Comparison of ENCODE assay signal across 20 cellular contexts in the genomic region with DNA sequence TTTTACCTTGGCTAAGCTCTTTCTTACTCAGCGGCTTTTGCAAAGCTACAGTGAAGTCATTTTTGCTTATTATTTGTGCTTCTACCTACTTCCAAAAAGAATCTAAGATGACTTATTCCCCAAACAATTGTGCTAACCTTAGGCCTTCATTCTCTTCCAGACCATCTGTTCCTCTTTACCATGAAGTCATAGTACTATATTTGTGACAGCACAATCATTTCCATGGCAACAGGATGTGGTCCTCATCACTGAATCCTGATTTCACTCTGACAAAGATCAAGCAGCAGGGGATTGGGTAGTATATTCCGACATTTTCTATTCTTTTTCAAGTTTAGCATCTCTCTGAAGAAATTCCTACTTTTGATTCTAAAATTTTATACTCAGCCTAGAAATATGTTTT. TPM values are rescaled to one million over a fixed set of nuclear protein-coding genes. Genes with fewer than 3 reads are reported as not detected.
DNase-seq lines count a peak whose midpoint lies in the region; ATAC-seq and TF ChIP-seq lines count a peak whose summit lies in the region.
"Had no signal": no experiment of that assay in that cellular context is flagged by ENCODE, and none has a peak within 500 bp of the region (broad histone marks: within the 10 kb centered on the region; RNA-seq: fewer than 3 reads in every experiment).

No MANE protein-coding gene starts in this region.

- H4K20me1 ChIP-seq in GM23248 (ENCODE audit: insufficient read depth), result no peaks in the 10 kb centered on the region

- no peak overlapping the region for H3K27ac Mint-ChIP-seq in activated T-helper 17 cell treated with anti-CD3 and anti-CD28 coated beads, Interleukin-2, amount 50 U/mL, for 72 hours
- H3K27ac Mint-ChIP-seq: activated T-helper 1 cell treated with anti-CD3 and anti-CD28 coated beads, Interleukin-12 subunit alpha, Interleukin-12 subunit beta, Interleukin-2, Interleukin-4 antibody, amounts not matched to agents 30 ng/mL and 10 ng/mL and 1 ng/mL, durations not matched to agents 14 hours and 24 hours and 36 hours; HFFc6; natural killer cell had no signal

- TF ChIP-seq EP300 in esophagus muscularis mucosa (IDR thresholded peaks at IDR 0.05), result no peak

- no peaks in the 10 kb centered on the region for H3K9me3 Mint-ChIP-seq in activated T-helper 17 cell treated with anti-CD3 and anti-CD28 coated beads, Interleukin-2, amount 50 U/mL, for 72 hours
- H3K9me3 Mint-ChIP-seq: activated T-helper 1 cell treated with anti-CD3 and anti-CD28 coated beads, Interleukin-12 subunit alpha, Interleukin-12 subunit beta, Interleukin-2, Interleukin-4 antibody, amounts not matched to agents 30 ng/mL and 10 ng/mL and 1 ng/mL, durations not matched to agents 14 hours and 24 hours and 36 hours; HFFc6; natural killer cell had no signal

- no peak for TF ChIP-seq POLR2A in esophagus muscularis mucosa (IDR thresholded peaks at IDR 0.05; ENCODE audit: low read depth)

- H3K4me1 ChIP-seq in GM23248 (ENCODE audit: insufficient read depth) (0 out of 2 replicates have a peak, but pooled peaks cover 3% of the 10 kb centered on the region), trophoblast cell (ENCODE audit: control insufficient read depth in 1 of 2, insufficient read depth in 2 of 2, low read length in 2 of 2) (peaks cover 0 to 3% of the 10 kb centered on the region in 2 experiments), esophagus muscularis mucosa (no peaks in the 10 kb centered on the region)
- H3K4me1 ChIP-seq: SJSA1 had no signal

- H3K4me2 ChIP-seq in GM23248 (ENCODE audit: unreplicated experiment) (no peak overlapping the region), trophoblast cell (ENCODE audit: low read length) (no peak overlapping the region)

- no peak overlapping the region for H4K12ac ChIP-seq in trophoblast cell (ENCODE audit: low read depth, low read length)

- H2AFZ ChIP-seq in GM23248 (no peak overlapping the region), trophoblast cell (ENCODE audit: insufficient read depth, low read length, poor library complexity) (no peak overlapping the region)

- H3K18ac ChIP-seq in trophoblast cell (ENCODE audit: low read length), result no peak overlapping the region

- TF ChIP-seq CTCF in esophagus muscularis mucosa (IDR thresholded peaks at IDR 0.05), result no peak

- H3K4ac ChIP-seq in trophoblast cell (ENCODE audit: low read depth, low read length), result no peak overlapping the region

- peaks cover 3% of the 10 kb centered on the region for H3K27me3 Mint-ChIP-seq in activated T-helper 17 cell treated with anti-CD3 and anti-CD28 coated beads, Interleukin-2, amount 50 U/mL, for 72 hours

- H4K91ac ChIP-seq in trophoblast cell (ENCODE audit: low read depth, low read length), result no peak overlapping the region

- WGBS in GM23248 (ENCODE audit: low coverage in 1 of 2, low lambda C conversion rate in 2 of 2, missing lambda C conversion rate in 2 of 2), 2 experiments, result 62 to 73% methylated on average over 2 of the region's 2 CpGs
- no CpG with 5 or more reads among the region's 2 CpGs for WGBS in trophoblast cell (ENCODE audit: extremely low coverage, insufficient coverage, insufficient read length)
- WGBS in esophagus muscularis mucosa, result 62% methylated on average over 2 of the region's 2 CpGs

- no peak overlapping the region for H3K23ac ChIP-seq in trophoblast cell (ENCODE audit: low read length)

- no peaks in the 10 kb centered on the region for H3K36me3 Mint-ChIP-seq in activated T-helper 17 cell treated with anti-CD3 and anti-CD28 coated beads, Interleukin-2, amount 50 U/mL, for 72 hours (ENCODE audit: low read depth)
- H3K36me3 Mint-ChIP-seq: natural killer cell had no signal

- ATAC-seq in GM18858 (IDR thresholded peaks at IDR 0.05; ENCODE audit: unreplicated experiment), result no peak
- no peak for ATAC-seq in activated T-helper 17 cell treated with anti-CD3 and anti-CD28 coated beads, Interleukin-2, amount 50 U/mL, for 72 hours (replicated peaks)
- ATAC-seq: natural killer cell had no signal

- H3K4me3 Mint-ChIP-seq in activated T-helper 17 cell treated with anti-CD3 and anti-CD28 coated beads, Interleukin-2, amount 50 U/mL, for 72 hours, result no peak overlapping the region
- H3K4me3 Mint-ChIP-seq: activated T-helper 1 cell treated with anti-CD3 and anti-CD28 coated beads, Interleukin-12 subunit alpha, Interleukin-12 subunit beta, Interleukin-2, Interleukin-4 antibody, amounts not matched to agents 30 ng/mL and 10 ng/mL and 1 ng/mL, durations not matched to agents 14 hours and 24 hours and 36 hours; HFFc6; natural killer cell had no signal

- no peaks in the 10 kb centered on the region for H3F3A ChIP-seq in GM23248 (ENCODE audit: insufficient read depth)

- H2BK120ac ChIP-seq in trophoblast cell (ENCODE audit: insufficient read depth, low read length, poor library complexity), result no peak overlapping the region

- no peak overlapping the region for H4K8ac ChIP-seq in trophoblast cell (ENCODE audit: low read depth, low read length)

- H3K9ac ChIP-seq in GM23248 (no peak overlapping the region), trophoblast cell (ENCODE audit: low read length) (no peak overlapping the region)

- peaks cover 29% of the 10 kb centered on the region; the same call in 1 of the 2 replicates for H3K27me3 ChIP-seq in GM23248 (replicated peaks; ENCODE audit: insufficient read depth)
- H3K27me3 ChIP-seq in trophoblast cell (ENCODE audit: insufficient read depth, low read length), result no peaks in the 10 kb centered on the region
- H3K27me3 ChIP-seq in esophagus muscularis mucosa, result no peaks in the 10 kb centered on the region

- H3K14ac ChIP-seq in trophoblast cell (ENCODE audit: low read length), result no peak overlapping the region

- in situ Hi-C loops in GM23248 (cut with MboI), result no loop called here

- H3K9me3 ChIP-seq in GM23248 (ENCODE audit: low read depth) (no peaks in the 10 kb centered on the region), trophoblast cell (ENCODE audit: insufficient read depth, low read depth, low read length) (no peaks in the 10 kb centered on the region), esophagus muscularis mucosa (no peaks in the 10 kb centered on the region)
- H3K9me3 ChIP-seq: SJSA1 had no signal

- peaks cover 5% of the 10 kb centered on the region for H3K79me1 ChIP-seq in trophoblast cell (ENCODE audit: low read length)

- H3K27ac ChIP-seq in GM23248 (no peak overlapping the region), trophoblast cell (ENCODE audit: low read depth, low read length) (no peak overlapping the region), esophagus muscularis mucosa (replicated peaks in 1 of 4) (no peak overlapping the region)
- H3K27ac ChIP-seq: SJSA1, skin epidermis had no signal

- H3K4me3 ChIP-seq in GM23248 (no peak overlapping the region), trophoblast cell (ENCODE audit: low read depth, low read length) (no peak overlapping the region), esophagus muscularis mucosa (no peak overlapping the region)
- H3K4me3 ChIP-seq: SJSA1, skin epidermis had no signal

- H3K36me3 ChIP-seq in GM23248 (ENCODE audit: low read depth) (no peaks in the 10 kb centered on the region), trophoblast cell (ENCODE audit: control insufficient read depth in 1 of 2, insufficient read depth in 2 of 2, low read length in 2 of 2) (no peaks in the 10 kb centered on the region), esophagus muscularis mucosa (no peaks in the 10 kb centered on the region)
- H3K36me3 ChIP-seq: SJSA1 had no signal

- intact Hi-C loops in esophagus muscularis mucosa (cut with DNase I), result no loop called here

- H2BK12ac ChIP-seq in trophoblast cell (ENCODE audit: low read length), result no peak overlapping the region

- DNase-seq in GM23248, result peak; percentile 36
- peak; percentile 67 for DNase-seq in NCI-H2171 (lab: John Stamatoyannopoulos, UW)
- DNase-seq in cerebellar nuclear complex (lab: John Stamatoyannopoulos, UW), result peak; percentile 69 to 96
- peak; percentile 36 to 73 for DNase-seq in trophoblast cell
- no peak for DNase-seq in esophagus muscularis mucosa (ENCODE audit: extremely low spot score)
- DNase-seq: activated CD4-positive, CD25-positive, alpha-beta regulatory T cell treated with anti-CD3 and anti-CD28 coated beads, Interleukin-2, amount 50 U/mL, for 72 hours; activated CD8-positive, alpha-beta memory T cell treated with anti-CD3 and anti-CD28 coated beads for 24 hours; GF-D8; HFFc6; Karpas-422; kidney; natural killer cell; NCI-H345; posterior cingulate gyrus; stimulated activated CD4-positive, alpha-beta T cell treated with anti-CD3 and anti-CD28 coated beads, Interleukin-4, amount 100 ng/mL, for 1 hour had no signal

- H3K79me2 ChIP-seq in GM23248 (ENCODE audit: insufficient read depth) (no peaks in the 10 kb centered on the region), trophoblast cell (ENCODE audit: control insufficient read depth, insufficient read depth, low read length, poor library complexity) (no peaks in the 10 kb centered on the region)

- no peaks in the 10 kb centered on the region for H3K4me1 Mint-ChIP-seq in activated T-helper 17 cell treated with anti-CD3 and anti-CD28 coated beads, Interleukin-2, amount 50 U/mL, for 72 hours
- H3K4me1 Mint-ChIP-seq: natural killer cell had no signal

- H2BK5ac ChIP-seq in trophoblast cell (ENCODE audit: low read depth, low read length, poor library complexity), result no peak overlapping the region

- H3K9me2 ChIP-seq in GM23248 (ENCODE audit: insufficient read depth), result no peaks in the 10 kb centered on the region

- H2AK5ac ChIP-seq in trophoblast cell (ENCODE audit: low read length), result no peak overlapping the region

RNA-seq across cellular contexts. Expression of a gene that starts 24.8 kb away (rescaled TPM):
- 2.4 and 6.2 TPM in 2 replicates for total RNA-seq in GM23248 (2014; rRNA removed; shearing (Covaris generic))
- 3.6 and 4.2 TPM in 2 replicates for polyA plus RNA-seq in GM23248 (2016; fragmentation: Nextera tagmentation; extraction: Ambion mirVana)
- 39.8 and 40.2 TPM in 2 replicates for polyA plus RNA-seq in trophoblast cell (2013)
- total RNA-seq in esophagus muscularis mucosa, result 1 to 10 TPM; 1.7 to 2.8 (median 2.4) TPM
- not detected for total RNA-seq in activated T-helper 17 cell treated with anti-CD3 and anti-CD28 coated beads, Interleukin-2, amount 50 U/mL, for 72 hours
- total RNA-seq: activated T-helper 1 cell treated with anti-CD3 and anti-CD28 coated beads, Interleukin-12 subunit alpha, Interleukin-12 subunit beta, Interleukin-2, Interleukin-4 antibody, amounts not matched to agents 30 ng/mL and 10 ng/mL and 1 ng/mL, durations not matched to agents 14 hours and 24 hours and 36 hours; natural killer cell had no signal

RNA-seq across cellular contexts. Expression of a gene that starts 29.3 kb away (rescaled TPM):
- total RNA-seq in GM23248 (2014; rRNA removed; shearing (Covaris generic)), result 16.2 and 18.7 TPM in 2 replicates
- polyA plus RNA-seq in GM23248 (2016; fragmentation: Nextera tagmentation; extraction: Ambion mirVana), result 28.2 and 32.8 TPM in 2 replicates
- 104 and 105 TPM in 2 replicates for polyA plus RNA-seq in trophoblast cell (2013)
- 10 to 100 TPM; 27.7 to 34.7 (median 32.7) TPM for total RNA-seq in esophagus muscularis mucosa
- total RNA-seq in activated T-helper 17 cell treated with anti-CD3 and anti-CD28 coated beads, Interleukin-2, amount 50 U/mL, for 72 hours, result 10 to 100 TPM; 56.1 to 66.3 TPM
